26 cellular contexts compared by ENCODE assay signal in the genomic region with DNA sequence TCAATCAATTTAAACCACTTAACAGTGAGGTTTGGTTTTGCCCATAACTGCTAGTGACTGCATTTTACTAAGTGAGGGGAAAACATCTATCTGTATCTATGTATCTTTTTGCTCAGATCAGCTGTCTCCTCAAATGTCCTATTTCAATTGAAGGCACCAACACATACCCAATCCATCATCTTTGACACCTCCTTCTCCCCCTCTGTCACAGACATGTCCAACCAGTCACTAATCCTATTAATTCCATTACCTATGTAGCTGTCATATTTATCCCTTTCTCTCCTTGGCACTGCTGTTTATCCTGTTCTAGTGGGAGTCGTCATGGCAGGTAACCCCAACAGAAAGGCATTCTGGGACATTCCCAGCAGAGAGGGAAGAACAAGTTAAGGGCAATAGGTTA.
"Had no signal": no experiment of that assay in that cellular context is flagged by ENCODE, and none has a peak within 500 bp of the region (broad histone marks: within the 10 kb centered on the region; RNA-seq: fewer than 3 reads in every experiment).

No MANE protein-coding gene starts in this region.

- H3K4me3 ChIP-seq: ascending aorta, breast epithelium, cardiac muscle cell, colonic mucosa, gastrocnemius medialis, heart left ventricle had no signal

- H3K9me3 ChIP-seq: ascending aorta, breast epithelium, colonic mucosa, gastrocnemius medialis, heart left ventricle had no signal

- H3K27ac ChIP-seq: ascending aorta, breast epithelium, cardiac muscle cell, colonic mucosa, foreskin keratinocyte, gastrocnemius medialis, heart left ventricle had no signal

- H3K4me1 ChIP-seq: ascending aorta, breast epithelium, colonic mucosa, foreskin keratinocyte, gastrocnemius medialis, heart left ventricle had no signal

- H3K36me3 ChIP-seq: ascending aorta, breast epithelium, cardiac muscle cell, colonic mucosa, gastrocnemius medialis, heart left ventricle had no signal

- DNase-seq: activated CD4-positive, alpha-beta memory T cell treated with anti-CD3 and anti-CD28 coated beads for 36 hours; activated CD4-positive, alpha-beta T cell treated with anti-CD3 and anti-CD28 coated beads for 36 hours; activated CD4-positive, alpha-beta T cell treated with anti-CD3 and anti-CD28 coated beads, Interleukin-2, amount 10 ng/mL, durations not matched to agents 24 days and 14 days; activated CD4-positive, CD25-positive, alpha-beta regulatory T cell; activated CD4-positive, CD25-positive, alpha-beta regulatory T cell treated with anti-CD3 and anti-CD28 coated beads, Interleukin-2, amount 50 U/mL, for 72 hours; activated CD8-positive, alpha-beta memory T cell treated with anti-CD3 and anti-CD28 coated beads, Interleukin-2, amount 10 ng/mL, durations not matched to agents 7 days and 5 days; activated CD8-positive, alpha-beta memory T cell treated with anti-CD3 and anti-CD28 coated beads, Interleukin-2, amount 50 U/mL, for 4 hours; activated CD8-positive, alpha-beta T cell treated with anti-CD3 and anti-CD28 coated beads, Interleukin-2, amount 10 ng/mL, durations not matched to agents 7 days and 5 days; activated effector memory CD4-positive, alpha-beta T cell treated with anti-CD3 and anti-CD28 coated beads, Interleukin-2, amount 50 U/mL, for 16 hours; activated naive CD4-positive, alpha-beta T cell treated with anti-CD3 and anti-CD28 coated beads for 36 hours; activated naive CD8-positive, alpha-beta T cell treated with anti-CD3 and anti-CD28 coated beads for 36 hours; activated T-cell treated with anti-CD3 and anti-CD28 coated beads, Interleukin-2, amount 50 U/mL, for 1 hour; activated T-cell treated with anti-CD3 and anti-CD28 coated beads, Interleukin-2, amount 50 U/mL, for 48 hours; central memory CD4-positive, alpha-beta T cell; cerebellar nuclear complex; colonic mucosa; effector memory CD4-positive, alpha-beta T cell; endodermal cell; foreskin keratinocyte; gastrocnemius medialis; glutamatergic neuron; heart left ventricle; T-helper 2 cell had no signal

- H3K27me3 ChIP-seq: ascending aorta, breast epithelium, cardiac muscle cell, colonic mucosa, foreskin keratinocyte, gastrocnemius medialis, heart left ventricle had no signal
